Comparison of ENCODE assay signal across 8 cellular contexts in genomic region chr2:147082850-147083522, GRCh38.
A peak's percentile ranks its signal among the peaks of the same experiment; 100 is the strongest.
DNase-seq lines count a peak whose midpoint lies in the region; ATAC-seq, FAIRE-seq and TF ChIP-seq lines count a peak whose summit lies in the region.

No MANE protein-coding gene starts in this region.

- no peak overlapping the region for H3K4me3 ChIP-seq in bronchial epithelial cell (ENCODE audit: low read depth, low read length)
- no peak overlapping the region for H3K4me3 ChIP-seq in kidney epithelial cell (ENCODE audit: low read depth, low read length)

- DNase-seq in NCI-H1092 treated with DMSO at 0.1 percent for 48 hours (lab: John Stamatoyannopoulos, UW): peak; percentile 58
- peak in 3 of 5 experiments; percentile 16 to 82 (median 23) for DNase-seq in T-helper 2 cell
- DNase-seq in bronchial epithelial cell (ENCODE audit: low read depth): peak; percentile 78
- peak; percentile 37 for DNase-seq in kidney epithelial cell (ENCODE audit: low read depth)
- peak; percentile 13 to 34 for DNase-seq in stimulated activated CD4-positive, alpha-beta T cell treated with anti-CD3 and anti-CD28 coated beads, Interleukin-4, amount 100 ng/mL, for 48 hours (ENCODE audit: low read depth in 2 of 2)

- H3K36me3 ChIP-seq in bronchial epithelial cell (ENCODE audit: control insufficient read depth, insufficient read depth, low read length) (no peaks in the 10 kb centered on the region), kidney epithelial cell (ENCODE audit: control insufficient read depth, insufficient read depth, low read length) (no peaks in the 10 kb centered on the region)

- H3K27me3 ChIP-seq in bronchial epithelial cell (ENCODE audit: control insufficient read depth, insufficient read depth, low read length): no peaks in the 10 kb centered on the region
- H3K27me3 ChIP-seq in kidney epithelial cell (ENCODE audit: control insufficient read depth, insufficient read depth, low read length): no peaks in the 10 kb centered on the region

- ATAC-seq in HG02610 (IDR thresholded peaks at IDR 0.05; ENCODE audit: unreplicated experiment): peak; percentile 83

- TF ChIP-seq CTCF in GM12873 (IDR thresholded peaks at IDR 0.05; ENCODE audit: insufficient read depth, low read depth, low read length, missing control alignments): peak; percentile 86
- TF ChIP-seq CTCF in bronchial epithelial cell (IDR thresholded peaks at IDR 0.05; ENCODE audit: insufficient read depth, low read length, severe bottlenecking): peak; percentile 75
- peak; percentile 87 for TF ChIP-seq CTCF in kidney epithelial cell (IDR thresholded peaks at IDR 0.05; ENCODE audit: insufficient read depth, low read length, poor library complexity, severe bottlenecking)

- peak; percentile 78 for FAIRE-seq in A204.1 (lab: Jason Lieb, UNC)
- peak; percentile 55 for FAIRE-seq in bronchial epithelial cell (lab: Jason Lieb, UNC)

Comparison
In these comparisons a context has a peak if more than half of its experiments do, and no peak if none do; other contexts are left out.
1. DNase-seq: peak in every context shown above with its lines; median percentile 78 in bronchial epithelial cell; 58 in NCI-H1092 treated with DMSO at 0.1 percent for 48 hours; 37 in kidney epithelial cell; 24 in stimulated activated CD4-positive, alpha-beta T cell treated with anti-CD3 and anti-CD28 coated beads, Interleukin-4, amount 100 ng/mL, for 48 hours; 23 in T-helper 2 cell.